Comparison of ENCODE assay signal across 7 cellular contexts in the genomic region with DNA sequence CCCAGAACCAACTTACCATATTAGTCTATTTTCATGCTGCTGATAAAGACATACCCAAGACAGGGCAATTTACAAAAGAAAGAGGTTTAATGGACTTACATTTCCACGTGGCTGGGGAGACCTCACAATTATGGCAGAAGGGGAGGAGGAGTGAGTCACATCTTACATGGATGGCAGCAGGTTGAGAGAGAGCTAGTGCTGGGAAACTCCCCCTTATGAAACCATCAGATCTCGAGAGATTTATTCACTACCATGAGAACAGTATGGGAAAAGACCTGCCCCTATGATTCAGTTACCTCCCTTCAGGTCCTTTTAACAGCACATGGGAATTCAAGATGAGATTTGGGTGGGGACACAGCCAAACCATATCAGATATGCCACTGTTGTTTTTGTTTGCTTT. TPM values are rescaled to one million over a fixed set of nuclear protein-coding genes. Genes with fewer than 3 reads are reported as not detected.
A peak's percentile ranks its signal among the peaks of the same experiment; 100 is the strongest.
DNase-seq lines count a peak whose midpoint lies in the region; ATAC-seq and TF ChIP-seq lines count a peak whose summit lies in the region.
"Not testable (repeated sequence)": the region's sequence is repeated elsewhere in the genome, so short reads cannot be mapped to it uniquely, and the experiment has no call there.

No MANE protein-coding gene starts in this region.

- not testable (repeated sequence) for H3K36me3 ChIP-seq in HEK293 (ENCODE audit: control insufficient read depth in 2 of 2, insufficient read depth in 1 of 2, low read length in 2 of 2); neutrophil

- CTCF ChIA-PET in HEK293 (lab: Yijun Ruan, JAX) = interaction anchor here (0.6 kb wide), 1 partner anchor 14 kb away, joined by 3 read pairs; no protein-coding TSS in a partner anchor
- CTCF ChIA-PET in activated CD8-positive, alpha-beta T cell treated with anti-CD3 and anti-CD28 coated beads for 36 hours (lab: Charles Lee) = interaction anchor here (1.1 kb wide), 1 partner anchor 11 kb away, joined by 3 read pairs; no protein-coding TSS in a partner anchor

- H3K27ac ChIP-seq in HEK293 (ENCODE audit: extremely low read depth, low read depth, low read length) = not testable (repeated sequence)
- H3K27ac ChIP-seq in neutrophil = peak overlapping the region; percentile 23

- H3K4me3 Mint-ChIP-seq in activated CD8-positive, alpha-beta T cell treated with anti-CD3 and anti-CD28 coated beads for 36 hours; activated naive CD8-positive, alpha-beta T cell treated with anti-CD3 and anti-CD28 coated beads, Interleukin-2, amount 50 U/mL, for 24 hours: not testable (repeated sequence)
- H3K4me3 Mint-ChIP-seq in immature natural killer cell = peak overlapping the region in 2 of 5 donors; percentile 5 to 29

- TF ChIP-seq CTCF in HEK293 (tag by site-specific recombination; IDR thresholded peaks at IDR 0.05); activated CD8-positive, alpha-beta T cell treated with anti-CD3 and anti-CD28 coated beads for 36 hours (IDR thresholded peaks at IDR 0.05); choroid plexus epithelial cell (conservative IDR thresholded peaks at IDR 0.05; ENCODE audit: low read depth, low read length); neutrophil (IDR thresholded peaks at IDR 0.05): not testable (repeated sequence)

- H3K4me1 ChIP-seq in HEK293 (ENCODE audit: control insufficient read depth, insufficient read depth, low read length); neutrophil (ENCODE audit: control insufficient read depth in 1 of 2, insufficient read depth in 1 of 2, low read depth in 1 of 2, low read length in 1 of 2): not testable (repeated sequence)

- not testable (repeated sequence) for H3K27me3 ChIP-seq in neutrophil

- H3K4me3 ChIP-seq in HEK293 (ENCODE audit: low read depth, low read length); choroid plexus epithelial cell (ENCODE audit: low read depth, low read length); neutrophil (ENCODE audit: low read depth in 1 of 2, low read length in 1 of 2): not testable (repeated sequence)

- peaks cover 29% of the 10 kb centered on the region for H3K36me3 Mint-ChIP-seq in activated CD8-positive, alpha-beta T cell treated with anti-CD3 and anti-CD28 coated beads for 36 hours (ENCODE audit: low read depth)
- H3K36me3 Mint-ChIP-seq in activated naive CD8-positive, alpha-beta T cell treated with anti-CD3 and anti-CD28 coated beads, Interleukin-2, amount 50 U/mL, for 24 hours (ENCODE audit: low read depth) = peaks cover 36% of the 10 kb centered on the region
- H3K36me3 Mint-ChIP-seq in immature natural killer cell = peaks cover 0 to 17% (median 10%) of the 10 kb centered on the region in 3 donors

- H3K27me3 Mint-ChIP-seq in activated CD8-positive, alpha-beta T cell treated with anti-CD3 and anti-CD28 coated beads for 36 hours; activated naive CD8-positive, alpha-beta T cell treated with anti-CD3 and anti-CD28 coated beads, Interleukin-2, amount 50 U/mL, for 24 hours; immature natural killer cell (ENCODE audit: low read depth in 3 of 3): not testable (repeated sequence)

- H3K27ac Mint-ChIP-seq in activated CD8-positive, alpha-beta T cell treated with anti-CD3 and anti-CD28 coated beads for 36 hours = not testable (repeated sequence)
- peak overlapping the region; percentile 1 for H3K27ac Mint-ChIP-seq in activated naive CD8-positive, alpha-beta T cell treated with anti-CD3 and anti-CD28 coated beads, Interleukin-2, amount 50 U/mL, for 24 hours
- peak overlapping the region; percentile 3 to 83 (median 45) for H3K27ac Mint-ChIP-seq in immature natural killer cell

- DNase-seq in RPMI7951 (ENCODE audit: low read depth) (peak; percentile 12), choroid plexus epithelial cell (ENCODE audit: low read depth) (peak; percentile 6)
- peak; percentile 13 for DNase-seq in activated CD8-positive, alpha-beta T cell treated with anti-CD3 and anti-CD28 coated beads for 36 hours
- DNase-seq in activated naive CD8-positive, alpha-beta T cell treated with anti-CD3 and anti-CD28 coated beads, Interleukin-2, amount 50 U/mL, for 24 hours; immature natural killer cell: not testable (repeated sequence)

- intact Hi-C loops in activated CD8-positive, alpha-beta T cell treated with anti-CD3 and anti-CD28 coated beads for 36 hours (cut with micrococcal nuclease) = not testable (repeated sequence)

- POLR2A ChIA-PET in HEK293 (lab: Yijun Ruan, JAX); activated CD8-positive, alpha-beta T cell treated with anti-CD3 and anti-CD28 coated beads for 36 hours (lab: Charles Lee): not testable (repeated sequence)

- H3K4me1 Mint-ChIP-seq in activated CD8-positive, alpha-beta T cell treated with anti-CD3 and anti-CD28 coated beads for 36 hours (ENCODE audit: low read depth) = peaks cover 23% of the 10 kb centered on the region
- peaks cover 20% of the 10 kb centered on the region for H3K4me1 Mint-ChIP-seq in activated naive CD8-positive, alpha-beta T cell treated with anti-CD3 and anti-CD28 coated beads, Interleukin-2, amount 50 U/mL, for 24 hours
- peaks cover 74 to 99% of the 10 kb centered on the region in 2 donors for H3K4me1 Mint-ChIP-seq in immature natural killer cell

- peak; percentile 62 for ATAC-seq in activated CD8-positive, alpha-beta T cell treated with anti-CD3 and anti-CD28 coated beads for 36 hours
- ATAC-seq in activated naive CD8-positive, alpha-beta T cell treated with anti-CD3 and anti-CD28 coated beads, Interleukin-2, amount 50 U/mL, for 24 hours = not testable (repeated sequence)

- not testable (repeated sequence) for H3K9me3 ChIP-seq in HEK293 (ENCODE audit: control insufficient read depth, insufficient read depth, low read depth, low read length); neutrophil

- H3K9me3 Mint-ChIP-seq in activated CD8-positive, alpha-beta T cell treated with anti-CD3 and anti-CD28 coated beads for 36 hours = peaks cover 20% of the 10 kb centered on the region
- peaks cover 25% of the 10 kb centered on the region for H3K9me3 Mint-ChIP-seq in activated naive CD8-positive, alpha-beta T cell treated with anti-CD3 and anti-CD28 coated beads, Interleukin-2, amount 50 U/mL, for 24 hours
- H3K9me3 Mint-ChIP-seq in immature natural killer cell = not testable (repeated sequence)

TF ChIP-seq in HEK293, 187 proteins besides CTCF, POLR2A, EP300 and RAD21:
- TF ChIP-seq SETDB1 (IDR thresholded peaks at IDR 0.05; ENCODE audit: insufficient read length, low read length) = peak; percentile 64

RNA-seq across cellular contexts. Expression of gene NCOA1, which starts 59.2 kb away (rescaled TPM):
- 8.3 and 9.9 TPM in 2 replicates for total RNA-seq in RPMI7951 (2014; rRNA removed; shearing (Covaris generic))
- 10 to 100 TPM; 16.8 to 17.1 TPM for total RNA-seq in activated CD8-positive, alpha-beta T cell treated with anti-CD3 and anti-CD28 coated beads for 36 hours
- 10 to 100 TPM; 21.2 to 35.0 (median 25.6) TPM for polyA plus RNA-seq in immature natural killer cell
